In the genomic region with DNA sequence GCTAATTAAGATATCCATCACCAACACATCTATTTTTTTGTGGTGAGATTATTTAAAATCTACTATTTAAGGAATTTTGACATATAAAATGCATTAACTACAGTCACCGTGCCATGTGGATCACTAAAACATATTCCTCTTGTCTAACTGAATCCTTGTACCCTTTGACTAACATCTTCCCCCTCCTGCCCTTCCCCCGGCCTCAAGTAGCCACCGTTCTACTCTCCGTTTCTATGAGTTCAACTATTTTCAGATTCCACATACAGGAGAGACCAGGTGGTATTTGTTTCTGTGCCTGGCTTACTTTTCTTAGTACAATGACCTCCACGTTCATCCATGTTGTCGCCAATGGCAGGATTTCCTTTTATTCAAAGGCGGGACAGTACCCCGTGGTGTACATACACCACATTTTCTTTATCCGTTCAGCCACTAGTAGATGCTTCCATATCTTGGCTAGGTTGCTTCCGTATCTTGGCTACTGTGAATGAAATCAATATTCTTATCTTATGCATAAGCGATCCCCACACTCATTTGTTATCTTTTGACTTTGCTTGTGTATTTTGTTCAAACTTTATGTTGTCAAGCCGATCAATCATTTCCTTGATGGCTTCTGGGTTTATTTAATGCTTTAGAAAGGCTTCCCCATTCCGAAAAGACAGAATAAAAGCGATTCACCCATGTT, we compare ENCODE assay signal across 8 cellular contexts.
DNase-seq lines count a peak whose midpoint lies in the region; ATAC-seq and TF ChIP-seq lines count a peak whose summit lies in the region.

No MANE protein-coding gene starts in this region.

- no peaks in the 10 kb centered on the region for H3K9me3 Mint-ChIP-seq in naive B cell

- H3K27ac Mint-ChIP-seq in naive B cell: peak overlapping the region in 1 of 6 donors; percentile 39

- peak overlapping the region; percentile 87 for H2AFZ ChIP-seq in ACC112 (ENCODE audit: low read length, unreplicated experiment)

- peak overlapping the region; percentile 72 to 92 (median 84) for H3K4me3 Mint-ChIP-seq in naive B cell

- ATAC-seq in naive B cell (ENCODE audit: low read depth in 2 of 2): peak; percentile 38 to 41

- H3K9me3 ChIP-seq in MG63: no peaks in the 10 kb centered on the region
- H3K9me3 ChIP-seq in effector memory CD4-positive, alpha-beta T cell (ENCODE audit: control insufficient read depth, low read length): no peaks in the 10 kb centered on the region

- H3K4me3 ChIP-seq in ACC112 (ENCODE audit: low read depth, low read length): peak overlapping the region; percentile 85
- peak overlapping the region; percentile 26 for H3K4me3 ChIP-seq in MG63
- peak overlapping the region; percentile 51 for H3K4me3 ChIP-seq in effector memory CD4-positive, alpha-beta T cell (ENCODE audit: insufficient read depth, low read depth, low read length, poor library complexity, severe bottlenecking)

- peaks cover 7% of the 10 kb centered on the region; the same call in 1 of the 2 replicates for H3K27me3 ChIP-seq in ACC112 (ENCODE audit: insufficient read depth, low read length)
- H3K27me3 ChIP-seq in MG63: peaks cover 30% of the 10 kb centered on the region
- H3K27me3 ChIP-seq in effector memory CD4-positive, alpha-beta T cell (replicated peaks; ENCODE audit: control insufficient read depth, insufficient read depth, low read length, poor library complexity, severe bottlenecking): peaks cover 5% of the 10 kb centered on the region

- H3K79me2 ChIP-seq in ACC112 (ENCODE audit: control insufficient read depth, insufficient read depth, low read length, unreplicated experiment): no peaks in the 10 kb centered on the region

- H3K4me1 ChIP-seq in ACC112 (ENCODE audit: control insufficient read depth, insufficient read depth, low read length, unreplicated experiment): no peaks in the 10 kb centered on the region
- H3K4me1 ChIP-seq in effector memory CD4-positive, alpha-beta T cell (ENCODE audit: control insufficient read depth, insufficient read depth, low read length, poor library complexity, severe bottlenecking): peaks cover 4% of the 10 kb centered on the region

- H3K27ac ChIP-seq in ACC112 (ENCODE audit: low read depth, low read length): no peak overlapping the region
- no peak overlapping the region for H3K27ac ChIP-seq in effector memory CD4-positive, alpha-beta T cell (ENCODE audit: insufficient read depth, low read length, poor library complexity, severe bottlenecking)

- no peaks in the 10 kb centered on the region for H3K36me3 Mint-ChIP-seq in naive B cell

- no peak for DNase-seq in MG63
- no peak for DNase-seq in effector memory CD4-positive, alpha-beta T cell
- DNase-seq in naive B cell: peak; percentile 14
- no peak for DNase-seq in GM20000 (ENCODE audit: low spot score)
- no peak for DNase-seq in NCI-H2171 (lab: John Stamatoyannopoulos, UW)
- no peak for DNase-seq in COLO668 (lab: John Stamatoyannopoulos, UW; ENCODE audit: unreplicated experiment)
- DNase-seq in AG08395 (ENCODE audit: low spot score): no peak

- H3K27me3 Mint-ChIP-seq in naive B cell: peaks cover 24 to 43% (median 37%) of the 10 kb centered on the region in 3 donors

- no peak for TF ChIP-seq CTCF in GM20000 (IDR thresholded peaks at IDR 0.05; ENCODE audit: extremely low read depth, missing control alignments)

- H3K4me1 Mint-ChIP-seq in naive B cell: peaks cover 14 to 23% (median 23%) of the 10 kb centered on the region in 3 donors

- H3K36me3 ChIP-seq in ACC112 (ENCODE audit: insufficient read depth, low read length) (no peaks in the 10 kb centered on the region), MG63 (no peaks in the 10 kb centered on the region)
- H3K36me3 ChIP-seq in effector memory CD4-positive, alpha-beta T cell (ENCODE audit: control insufficient read depth, insufficient read depth, low read length): no peaks in the 10 kb centered on the region

Comparison
In these comparisons a context has a peak if more than half of its experiments do, and no peak if none do; other contexts are left out.
1. H3K4me3 ChIP-seq: peak in every context shown above with its lines; median percentile 85 in ACC112; 51 in effector memory CD4-positive, alpha-beta T cell; 26 in MG63.